ENCODE assay signal across 1 cellular context in the genomic region with DNA sequence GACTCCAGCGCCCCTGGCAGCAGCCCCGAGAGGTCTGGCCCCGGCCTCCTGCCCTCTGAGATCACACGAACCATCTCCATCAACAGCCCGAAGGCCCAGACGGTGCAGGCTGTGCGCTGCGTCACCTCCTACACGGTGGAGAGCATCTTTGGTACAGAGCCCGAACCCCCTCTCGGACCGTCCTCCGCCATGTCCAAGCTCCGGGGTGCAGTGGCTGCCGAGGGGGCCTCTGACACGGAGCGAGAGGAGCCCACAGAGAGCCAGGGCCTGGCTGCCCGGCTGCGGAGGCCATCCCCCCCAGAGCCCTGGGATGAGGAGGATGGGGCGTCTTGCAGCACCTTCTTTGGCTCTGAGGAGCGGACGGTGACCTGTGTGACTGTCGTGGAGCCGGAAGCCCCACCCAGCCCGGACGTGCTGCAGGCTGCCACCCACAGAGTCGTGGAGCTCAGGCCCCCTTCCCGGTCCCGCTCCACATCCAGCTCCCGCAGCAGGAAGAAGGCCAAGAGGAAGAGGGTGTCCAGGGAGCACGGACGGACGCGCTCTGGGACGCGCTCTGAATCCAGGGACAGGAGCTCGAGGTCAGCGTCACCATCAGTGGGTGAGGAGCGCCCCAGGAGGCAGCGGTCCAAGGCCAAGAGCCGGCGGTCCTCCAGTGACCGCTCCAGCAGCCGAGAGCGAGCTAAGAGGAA.
TF ChIP-seq lines count a peak whose summit lies in the region.

No MANE protein-coding gene starts in this region.

TF ChIP-seq in K562, 482 proteins besides CTCF, POLR2A, EP300 and RAD21:
- TF ChIP-seq ZBTB33 (CRISPR knock-in tag; IDR thresholded peaks at IDR 0.05) (peak; percentile 68), POLR2G (IDR thresholded peaks at IDR 0.05; ENCODE audit: low read depth, low read length) (peak; percentile 19; the same call in 1 of the 2 replicates), ZNF586 (CRISPR knock-in tag; conservative IDR thresholded peaks at IDR 0.05) (no peak)
